In the genomic region with DNA sequence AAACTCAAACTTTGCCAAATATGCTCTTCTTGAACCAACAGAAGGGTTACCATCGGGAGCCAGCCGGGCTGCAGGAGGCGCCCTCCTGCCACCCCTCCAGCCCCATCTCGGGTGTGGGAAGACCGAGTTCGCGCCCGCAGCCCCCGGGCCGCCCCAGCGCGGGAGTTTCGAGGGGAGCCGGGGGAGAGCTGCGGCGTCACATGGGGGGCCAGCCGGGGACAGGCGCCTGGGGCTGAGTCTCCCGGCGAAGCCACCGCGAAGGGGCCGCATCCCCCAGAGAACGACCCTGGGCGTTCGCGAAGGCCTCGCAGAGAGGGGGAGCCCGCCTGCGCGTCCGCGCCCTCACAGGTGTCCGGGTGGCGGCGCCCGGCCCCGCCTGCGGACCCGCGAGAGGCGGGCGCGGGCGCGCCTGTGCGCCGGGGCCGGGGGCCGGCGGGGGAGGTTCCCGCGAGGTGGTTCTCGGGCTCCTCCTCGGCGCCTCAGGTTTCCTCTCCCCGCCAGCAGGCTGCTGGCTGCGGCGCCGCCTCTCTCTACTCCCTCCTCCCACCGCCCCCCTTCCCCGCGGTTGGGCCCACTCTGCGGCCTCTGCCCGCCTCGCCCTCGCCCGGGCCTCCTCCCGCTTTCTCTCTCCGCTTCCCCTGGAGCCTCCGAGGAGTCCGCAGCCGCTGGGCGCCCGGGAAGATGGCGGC, we compare ENCODE assay signal across 1 cellular context.
TF ChIP-seq lines count a peak whose summit lies in the region.

A gene with protein sequence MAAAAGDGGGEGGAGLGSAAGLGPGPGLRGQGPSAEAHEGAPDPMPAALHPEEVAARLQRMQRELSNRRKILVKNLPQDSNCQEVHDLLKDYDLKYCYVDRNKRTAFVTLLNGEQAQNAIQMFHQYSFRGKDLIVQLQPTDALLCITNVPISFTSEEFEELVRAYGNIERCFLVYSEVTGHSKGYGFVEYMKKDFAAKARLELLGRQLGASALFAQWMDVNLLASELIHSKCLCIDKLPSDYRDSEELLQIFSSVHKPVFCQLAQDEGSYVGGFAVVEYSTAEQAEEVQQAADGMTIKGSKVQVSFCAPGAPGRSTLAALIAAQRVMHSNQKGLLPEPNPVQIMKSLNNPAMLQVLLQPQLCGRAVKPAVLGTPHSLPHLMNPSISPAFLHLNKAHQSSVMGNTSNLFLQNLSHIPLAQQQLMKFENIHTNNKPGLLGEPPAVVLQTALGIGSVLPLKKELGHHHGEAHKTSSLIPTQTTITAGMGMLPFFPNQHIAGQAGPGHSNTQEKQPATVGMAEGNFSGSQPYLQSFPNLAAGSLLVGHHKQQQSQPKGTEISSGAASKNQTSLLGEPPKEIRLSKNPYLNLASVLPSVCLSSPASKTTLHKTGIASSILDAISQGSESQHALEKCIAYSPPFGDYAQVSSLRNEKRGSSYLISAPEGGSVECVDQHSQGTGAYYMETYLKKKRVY (plus strand): TSS at position 584 of the 689 bp plus-strand sequence. CDS start 98 bp downstream, at position 682.

TF ChIP-seq in K562, 482 proteins besides CTCF, POLR2A, EP300 and RAD21 (continued from another document and continues in another):
- TF ChIP-seq, protein P1, sequence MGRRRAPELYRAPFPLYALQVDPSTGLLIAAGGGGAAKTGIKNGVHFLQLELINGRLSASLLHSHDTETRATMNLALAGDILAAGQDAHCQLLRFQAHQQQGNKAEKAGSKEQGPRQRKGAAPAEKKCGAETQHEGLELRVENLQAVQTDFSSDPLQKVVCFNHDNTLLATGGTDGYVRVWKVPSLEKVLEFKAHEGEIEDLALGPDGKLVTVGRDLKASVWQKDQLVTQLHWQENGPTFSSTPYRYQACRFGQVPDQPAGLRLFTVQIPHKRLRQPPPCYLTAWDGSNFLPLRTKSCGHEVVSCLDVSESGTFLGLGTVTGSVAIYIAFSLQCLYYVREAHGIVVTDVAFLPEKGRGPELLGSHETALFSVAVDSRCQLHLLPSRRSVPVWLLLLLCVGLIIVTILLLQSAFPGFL (CRISPR knock-in tag; IDR thresholded peaks at IDR 0.05) = no peak
- TF ChIP-seq POU5F1 (IDR thresholded peaks at IDR 0.05; ENCODE audit: borderline replicate concordance, low read depth, low read length, partially characterized antibody) (no peak), ZNF146 (CRISPR knock-in tag; IDR thresholded peaks at IDR 0.05; ENCODE audit: unreplicated experiment) (no peak), SLC30A9 (CRISPR knock-in tag; IDR thresholded peaks at IDR 0.05) (no peak), FOXM1 (IDR thresholded peaks at IDR 0.05; ENCODE audit: low read depth) (no peak), FOXM1 (CRISPR knock-in tag; IDR thresholded peaks at IDR 0.05; ENCODE audit: low read depth) (no peak), MAFG (tag; conservative IDR thresholded peaks at IDR 0.05) (no peak), SPI1 (IDR thresholded peaks at IDR 0.05; ENCODE audit: borderline replicate concordance, low read depth, low read length) (no peak), ZSCAN32 (CRISPR knock-in tag; IDR thresholded peaks at IDR 0.05) (no peak), PHB2 (IDR thresholded peaks at IDR 0.05; ENCODE audit: low read depth) (no peak), MXI1 (IDR thresholded peaks at IDR 0.05; ENCODE audit: low read depth, low read length) (no peak), ZNF263 (CRISPR knock-in tag; IDR thresholded peaks at IDR 0.05; ENCODE audit: borderline replicate concordance) (0 out of 2 replicates have a peak, but pooled peaks have one; percentile 54), CHD4 (IDR thresholded peaks at IDR 0.05; ENCODE audit: insufficient read depth, insufficient replicate concordance, low read depth, low read length, poor library complexity, severe bottlenecking) (no peak), ESRRB (CRISPR knock-in tag; IDR thresholded peaks at IDR 0.05; ENCODE audit: borderline replicate concordance) (no peak), ZNF143 (CRISPR knock-in tag; IDR thresholded peaks at IDR 0.05) (no peak), TFAM (CRISPR knock-in tag; conservative IDR thresholded peaks at IDR 0.05) (no peak), PHF21A (IDR thresholded peaks at IDR 0.05; ENCODE audit: borderline replicate concordance, low read depth) (no peak), COPS2 (conservative IDR thresholded peaks at IDR 0.05) (no peak), KLF1 (tag; IDR thresholded peaks at IDR 0.05) (no peak), SIRT6 (IDR thresholded peaks at IDR 0.05; ENCODE audit: low read depth, low read length) (no peak), TAF1 (IDR thresholded peaks at IDR 0.05; ENCODE audit: control insufficient read depth, extremely low read depth, insufficient read depth, low read length, severe bottlenecking) (no peak), ZNF57 (CRISPR knock-in tag; IDR thresholded peaks at IDR 0.05) (no peak), SRSF7 (optimal IDR thresholded peaks at IDR 0.05; ENCODE audit: low read depth, low read length) (no peak), ILF3 (IDR thresholded peaks at IDR 0.05; ENCODE audit: borderline replicate concordance) (no peak), POLR2AphosphoS2 (IDR thresholded peaks at IDR 0.05; ENCODE audit: low read length) (no peak), PHTF2 (CRISPR knock-in tag; IDR thresholded peaks at IDR 0.05) (no peak), KLF13 (tag; IDR thresholded peaks at IDR 0.05; ENCODE audit: borderline replicate concordance, low read depth) (no peak), TRIM24 (IDR thresholded peaks at IDR 0.05) (no peak), HDAC2 (IDR thresholded peaks at IDR 0.05) (no peak), SOX6 (IDR thresholded peaks at IDR 0.05) (no peak), PRMT5 (CRISPR knock-in tag; IDR thresholded peaks at IDR 0.05) (no peak), MYC (IDR thresholded peaks at IDR 0.05; ENCODE audit: low read depth, low read length) (peak; percentile 7), MYC (CRISPR knock-in tag; IDR thresholded peaks at IDR 0.05; ENCODE audit: borderline replicate concordance, low read depth) (no peak), RAD51 (IDR thresholded peaks at IDR 0.05; ENCODE audit: borderline replicate concordance, low read depth) (no peak), EP400 (IDR thresholded peaks at IDR 0.05) (no peak), CCAR2 (IDR thresholded peaks at IDR 0.05; ENCODE audit: low read depth, low read length) (no peak), ZNF766 (CRISPR knock-in tag; conservative IDR thresholded peaks at IDR 0.05) (no peak), BDP1 (IDR thresholded peaks at IDR 0.05; ENCODE audit: insufficient read depth, insufficient read length) (no peak), LCOR (CRISPR knock-in tag; IDR thresholded peaks at IDR 0.05) (no peak), ZBTB8A (IDR thresholded peaks at IDR 0.05; ENCODE audit: partially characterized antibody) (no peak), FIP1L1 (IDR thresholded peaks at IDR 0.05; ENCODE audit: low read depth, low read length, poor library complexity, severe bottlenecking) (no peak), MTA2 (IDR thresholded peaks at IDR 0.05; ENCODE audit: low read depth) (no peak), MYBL2 (IDR thresholded peaks at IDR 0.05; ENCODE audit: low read depth) (no peak), MYBL2 (CRISPR knock-in tag; IDR thresholded peaks at IDR 0.05; ENCODE audit: borderline replicate concordance) (no peak), SRSF1 (IDR thresholded peaks at IDR 0.05; ENCODE audit: low read depth, low read length) (no peak), HOXB6 (CRISPR knock-in tag; IDR thresholded peaks at IDR 0.05; ENCODE audit: borderline replicate concordance) (no peak), CBX5 (IDR thresholded peaks at IDR 0.05; ENCODE audit: borderline replicate concordance, low read depth) (no peak)
- TF ChIP-seq, protein P2, sequence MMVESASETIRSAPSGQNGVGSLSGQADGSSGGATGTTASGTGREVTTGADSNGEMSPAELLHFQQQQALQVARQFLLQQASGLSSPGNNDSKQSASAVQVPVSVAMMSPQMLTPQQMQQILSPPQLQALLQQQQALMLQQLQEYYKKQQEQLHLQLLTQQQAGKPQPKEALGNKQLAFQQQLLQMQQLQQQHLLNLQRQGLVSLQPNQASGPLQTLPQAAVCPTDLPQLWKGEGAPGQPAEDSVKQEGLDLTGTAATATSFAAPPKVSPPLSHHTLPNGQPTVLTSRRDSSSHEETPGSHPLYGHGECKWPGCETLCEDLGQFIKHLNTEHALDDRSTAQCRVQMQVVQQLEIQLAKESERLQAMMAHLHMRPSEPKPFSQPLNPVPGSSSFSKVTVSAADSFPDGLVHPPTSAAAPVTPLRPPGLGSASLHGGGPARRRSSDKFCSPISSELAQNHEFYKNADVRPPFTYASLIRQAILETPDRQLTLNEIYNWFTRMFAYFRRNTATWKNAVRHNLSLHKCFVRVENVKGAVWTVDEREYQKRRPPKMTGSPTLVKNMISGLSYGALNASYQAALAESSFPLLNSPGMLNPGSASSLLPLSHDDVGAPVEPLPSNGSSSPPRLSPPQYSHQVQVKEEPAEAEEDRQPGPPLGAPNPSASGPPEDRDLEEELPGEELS (CRISPR knock-in tag; IDR thresholded peaks at IDR 0.05; ENCODE audit: borderline replicate concordance) = no peak
- TF ChIP-seq, protein P3, sequence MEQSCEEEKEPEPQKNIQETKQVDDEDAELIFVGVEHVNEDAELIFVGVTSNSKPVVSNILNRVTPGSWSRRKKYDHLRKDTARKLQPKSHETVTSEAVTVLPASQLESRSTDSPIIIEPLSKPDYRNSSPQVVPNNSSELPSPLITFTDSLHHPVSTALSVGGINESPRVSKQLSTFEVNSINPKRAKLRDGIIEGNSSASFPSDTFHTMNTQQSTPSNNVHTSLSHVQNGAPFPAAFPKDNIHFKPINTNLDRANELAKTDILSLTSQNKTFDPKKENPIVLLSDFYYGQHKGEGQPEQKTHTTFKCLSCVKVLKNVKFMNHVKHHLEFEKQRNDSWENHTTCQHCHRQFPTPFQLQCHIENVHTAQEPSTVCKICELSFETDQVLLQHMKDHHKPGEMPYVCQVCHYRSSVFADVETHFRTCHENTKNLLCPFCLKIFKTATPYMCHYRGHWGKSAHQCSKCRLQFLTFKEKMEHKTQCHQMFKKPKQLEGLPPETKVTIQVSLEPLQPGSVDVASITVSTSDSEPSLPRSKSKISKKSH (CRISPR knock-in tag; IDR thresholded peaks at IDR 0.05) = no peak
- TF ChIP-seq, protein P4, sequence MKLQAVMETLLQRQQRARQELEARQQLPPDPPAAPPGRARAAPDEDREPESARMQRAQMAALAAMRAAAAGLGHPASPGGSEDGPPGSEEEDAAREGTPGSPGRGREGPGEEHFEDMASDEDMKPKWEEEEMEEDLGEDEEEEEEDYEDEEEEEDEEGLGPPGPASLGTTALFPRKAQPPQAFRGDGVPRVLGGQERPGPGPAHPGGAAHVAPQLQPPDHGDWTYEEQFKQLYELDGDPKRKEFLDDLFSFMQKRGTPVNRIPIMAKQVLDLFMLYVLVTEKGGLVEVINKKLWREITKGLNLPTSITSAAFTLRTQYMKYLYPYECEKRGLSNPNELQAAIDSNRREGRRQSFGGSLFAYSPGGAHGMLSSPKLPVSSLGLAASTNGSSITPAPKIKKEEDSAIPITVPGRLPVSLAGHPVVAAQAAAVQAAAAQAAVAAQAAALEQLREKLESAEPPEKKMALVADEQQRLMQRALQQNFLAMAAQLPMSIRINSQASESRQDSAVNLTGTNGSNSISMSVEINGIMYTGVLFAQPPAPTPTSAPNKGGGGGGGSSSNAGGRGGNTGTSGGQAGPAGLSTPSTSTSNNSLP (IDR thresholded peaks at IDR 0.05; ENCODE audit: borderline replicate concordance, low read depth, low read length) = no peak
- TF ChIP-seq, protein P5, sequence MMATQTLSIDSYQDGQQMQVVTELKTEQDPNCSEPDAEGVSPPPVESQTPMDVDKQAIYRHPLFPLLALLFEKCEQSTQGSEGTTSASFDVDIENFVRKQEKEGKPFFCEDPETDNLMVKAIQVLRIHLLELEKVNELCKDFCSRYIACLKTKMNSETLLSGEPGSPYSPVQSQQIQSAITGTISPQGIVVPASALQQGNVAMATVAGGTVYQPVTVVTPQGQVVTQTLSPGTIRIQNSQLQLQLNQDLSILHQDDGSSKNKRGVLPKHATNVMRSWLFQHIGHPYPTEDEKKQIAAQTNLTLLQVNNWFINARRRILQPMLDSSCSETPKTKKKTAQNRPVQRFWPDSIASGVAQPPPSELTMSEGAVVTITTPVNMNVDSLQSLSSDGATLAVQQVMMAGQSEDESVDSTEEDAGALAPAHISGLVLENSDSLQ (IDR thresholded peaks at IDR 0.05) = no peak
- TF ChIP-seq, protein P6, sequence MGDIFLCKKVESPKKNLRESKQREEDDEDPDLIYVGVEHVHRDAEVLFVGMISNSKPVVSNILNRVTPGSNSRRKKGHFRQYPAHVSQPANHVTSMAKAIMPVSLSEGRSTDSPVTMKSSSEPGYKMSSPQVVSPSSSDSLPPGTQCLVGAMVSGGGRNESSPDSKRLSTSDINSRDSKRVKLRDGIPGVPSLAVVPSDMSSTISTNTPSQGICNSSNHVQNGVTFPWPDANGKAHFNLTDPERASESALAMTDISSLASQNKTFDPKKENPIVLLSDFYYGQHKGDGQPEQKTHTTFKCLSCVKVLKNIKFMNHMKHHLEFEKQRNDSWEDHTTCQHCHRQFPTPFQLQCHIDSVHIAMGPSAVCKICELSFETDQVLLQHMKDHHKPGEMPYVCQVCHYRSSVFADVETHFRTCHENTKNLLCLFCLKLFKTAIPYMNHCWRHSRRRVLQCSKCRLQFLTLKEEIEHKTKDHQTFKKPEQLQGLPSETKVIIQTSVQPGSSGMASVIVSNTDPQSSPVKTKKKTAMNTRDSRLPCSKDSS (IDR thresholded peaks at IDR 0.05; ENCODE audit: low read depth, partially characterized antibody) = no peak
- TF ChIP-seq, protein P7, sequence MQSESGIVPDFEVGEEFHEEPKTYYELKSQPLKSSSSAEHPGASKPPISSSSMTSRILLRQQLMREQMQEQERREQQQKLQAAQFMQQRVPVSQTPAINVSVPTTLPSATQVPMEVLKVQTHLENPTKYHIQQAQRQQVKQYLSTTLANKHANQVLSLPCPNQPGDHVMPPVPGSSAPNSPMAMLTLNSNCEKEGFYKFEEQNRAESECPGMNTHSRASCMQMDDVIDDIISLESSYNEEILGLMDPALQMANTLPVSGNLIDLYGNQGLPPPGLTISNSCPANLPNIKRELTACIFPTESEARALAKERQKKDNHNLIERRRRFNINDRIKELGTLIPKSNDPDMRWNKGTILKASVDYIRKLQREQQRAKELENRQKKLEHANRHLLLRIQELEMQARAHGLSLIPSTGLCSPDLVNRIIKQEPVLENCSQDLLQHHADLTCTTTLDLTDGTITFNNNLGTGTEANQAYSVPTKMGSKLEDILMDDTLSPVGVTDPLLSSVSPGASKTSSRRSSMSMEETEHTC (IDR thresholded peaks at IDR 0.05) = no peak
- TF ChIP-seq, protein P8, sequence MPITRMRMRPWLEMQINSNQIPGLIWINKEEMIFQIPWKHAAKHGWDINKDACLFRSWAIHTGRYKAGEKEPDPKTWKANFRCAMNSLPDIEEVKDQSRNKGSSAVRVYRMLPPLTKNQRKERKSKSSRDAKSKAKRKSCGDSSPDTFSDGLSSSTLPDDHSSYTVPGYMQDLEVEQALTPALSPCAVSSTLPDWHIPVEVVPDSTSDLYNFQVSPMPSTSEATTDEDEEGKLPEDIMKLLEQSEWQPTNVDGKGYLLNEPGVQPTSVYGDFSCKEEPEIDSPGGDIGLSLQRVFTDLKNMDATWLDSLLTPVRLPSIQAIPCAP (CRISPR knock-in tag; IDR thresholded peaks at IDR 0.05; ENCODE audit: borderline replicate concordance) = no peak
- TF ChIP-seq, protein P9, sequence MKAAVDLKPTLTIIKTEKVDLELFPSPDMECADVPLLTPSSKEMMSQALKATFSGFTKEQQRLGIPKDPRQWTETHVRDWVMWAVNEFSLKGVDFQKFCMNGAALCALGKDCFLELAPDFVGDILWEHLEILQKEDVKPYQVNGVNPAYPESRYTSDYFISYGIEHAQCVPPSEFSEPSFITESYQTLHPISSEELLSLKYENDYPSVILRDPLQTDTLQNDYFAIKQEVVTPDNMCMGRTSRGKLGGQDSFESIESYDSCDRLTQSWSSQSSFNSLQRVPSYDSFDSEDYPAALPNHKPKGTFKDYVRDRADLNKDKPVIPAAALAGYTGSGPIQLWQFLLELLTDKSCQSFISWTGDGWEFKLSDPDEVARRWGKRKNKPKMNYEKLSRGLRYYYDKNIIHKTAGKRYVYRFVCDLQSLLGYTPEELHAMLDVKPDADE (conservative IDR thresholded peaks at IDR 0.05; ENCODE audit: control insufficient read depth, low read depth, low read length) = no peak
